In the genomic region with DNA sequence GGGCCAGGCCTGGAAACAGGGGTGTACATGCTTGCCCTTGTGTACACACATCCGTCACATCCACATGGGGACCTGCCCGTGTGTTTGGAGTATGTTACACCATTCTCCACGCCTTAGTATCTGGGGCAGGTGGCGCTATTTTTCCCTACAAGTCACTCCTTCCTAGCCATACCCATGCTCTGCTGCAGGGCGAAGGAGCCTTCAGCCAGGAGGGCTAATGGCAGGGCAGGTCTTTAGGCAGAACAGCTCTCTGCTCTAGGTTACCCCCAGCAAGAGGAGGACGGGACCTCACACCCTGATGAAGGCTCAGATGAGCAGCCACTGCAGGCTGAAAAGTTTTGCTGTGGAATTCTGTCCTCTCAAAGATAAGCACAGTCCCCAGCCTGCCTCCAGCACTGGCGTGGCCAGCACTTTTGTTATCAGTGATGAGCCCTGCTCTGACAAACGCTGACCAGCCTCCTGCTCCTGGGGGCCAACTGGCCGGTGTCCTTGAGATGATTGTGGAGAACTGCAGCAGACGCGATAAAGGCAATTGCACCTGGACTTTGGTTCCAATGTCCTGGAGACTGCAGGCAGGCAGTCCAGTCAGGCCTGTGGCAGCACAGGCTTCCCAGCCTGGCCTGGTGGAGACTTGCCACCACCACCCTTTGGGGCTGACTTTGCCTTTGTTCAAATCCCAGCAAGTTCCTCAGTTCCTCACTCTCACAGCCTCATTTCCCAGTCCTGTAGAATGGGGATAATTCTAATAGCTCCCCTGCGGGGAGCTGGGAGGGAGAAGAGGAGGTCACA, we compare ENCODE assay signal across 1 cellular context.
TF ChIP-seq lines count a peak whose summit lies in the region.

No MANE protein-coding gene starts in this region.

TF ChIP-seq in A549, 52 proteins besides CTCF, POLR2A, EP300 and RAD21 (continued from another document):
- TF ChIP-seq, protein P1, sequence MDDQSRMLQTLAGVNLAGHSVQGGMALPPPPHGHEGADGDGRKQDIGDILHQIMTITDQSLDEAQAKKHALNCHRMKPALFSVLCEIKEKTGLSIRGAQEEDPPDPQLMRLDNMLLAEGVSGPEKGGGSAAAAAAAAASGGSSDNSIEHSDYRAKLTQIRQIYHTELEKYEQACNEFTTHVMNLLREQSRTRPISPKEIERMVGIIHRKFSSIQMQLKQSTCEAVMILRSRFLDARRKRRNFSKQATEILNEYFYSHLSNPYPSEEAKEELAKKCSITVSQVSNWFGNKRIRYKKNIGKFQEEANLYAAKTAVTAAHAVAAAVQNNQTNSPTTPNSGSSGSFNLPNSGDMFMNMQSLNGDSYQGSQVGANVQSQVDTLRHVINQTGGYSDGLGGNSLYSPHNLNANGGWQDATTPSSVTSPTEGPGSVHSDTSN (IDR thresholded peaks at IDR 0.05): no peak
- TF ChIP-seq MAZ (IDR thresholded peaks at IDR 0.05; ENCODE audit: borderline replicate concordance, low read depth, low read length) (no peak), CEBPB (IDR thresholded peaks at IDR 0.05) (no peak), JUN (IDR thresholded peaks at IDR 0.05) (no peak), HDAC2 (IDR thresholded peaks at IDR 0.05) (no peak), JUNB (IDR thresholded peaks at IDR 0.05) (no peak), NR3C1 (IDR thresholded peaks at IDR 0.05) (no peak), BHLHE40 (IDR thresholded peaks at IDR 0.05; ENCODE audit: low read depth, low read length) (no peak), PHF8 (IDR thresholded peaks at IDR 0.05; ENCODE audit: borderline replicate concordance, low read depth) (no peak)
- TF ChIP-seq, protein P2, sequence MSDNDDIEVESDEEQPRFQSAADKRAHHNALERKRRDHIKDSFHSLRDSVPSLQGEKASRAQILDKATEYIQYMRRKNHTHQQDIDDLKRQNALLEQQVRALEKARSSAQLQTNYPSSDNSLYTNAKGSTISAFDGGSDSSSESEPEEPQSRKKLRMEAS (IDR thresholded peaks at IDR 0.05): no peak
- TF ChIP-seq, protein P3, sequence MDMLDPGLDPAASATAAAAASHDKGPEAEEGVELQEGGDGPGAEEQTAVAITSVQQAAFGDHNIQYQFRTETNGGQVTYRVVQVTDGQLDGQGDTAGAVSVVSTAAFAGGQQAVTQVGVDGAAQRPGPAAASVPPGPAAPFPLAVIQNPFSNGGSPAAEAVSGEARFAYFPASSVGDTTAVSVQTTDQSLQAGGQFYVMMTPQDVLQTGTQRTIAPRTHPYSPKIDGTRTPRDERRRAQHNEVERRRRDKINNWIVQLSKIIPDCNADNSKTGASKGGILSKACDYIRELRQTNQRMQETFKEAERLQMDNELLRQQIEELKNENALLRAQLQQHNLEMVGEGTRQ (IDR thresholded peaks at IDR 0.05): no peak
